In genomic region chr7:4234498-4234855, GRCh38 we compare ENCODE assay signal across 23 cellular contexts.
DNase-seq lines count a peak whose midpoint lies in the region; ATAC-seq and TF ChIP-seq lines count a peak whose summit lies in the region.
"Had no signal": no experiment of that assay in that cellular context is flagged by ENCODE, and none has a peak within 500 bp of the region (broad histone marks: within the 10 kb centered on the region; RNA-seq: fewer than 3 reads in every experiment).

No MANE protein-coding gene starts in this region.

- no peak overlapping the region for H2AK5ac ChIP-seq in neuronal stem cell (ENCODE audit: low read depth, low read length)

- H2BK5ac ChIP-seq in neuronal stem cell (ENCODE audit: low read length) = peak overlapping the region; percentile 42

- H3K4me3 Mint-ChIP-seq in stimulated activated naive CD8-positive, alpha-beta T cell treated with anti-CD3 and anti-CD28 coated beads, Interleukin-15, amount 100 ng/mL, for 72 hours = no peak overlapping the region
- H3K4me3 Mint-ChIP-seq: CD14-positive monocyte; CD4-positive, alpha-beta T cell; CD8-positive, alpha-beta memory T cell had no signal

- H2BK120ac ChIP-seq in neuronal stem cell (ENCODE audit: low read depth, low read length) = no peak overlapping the region

- H3K4me1 ChIP-seq in neuronal stem cell (ENCODE audit: control insufficient read depth in 2 of 2, insufficient read depth in 1 of 2, low read depth in 1 of 2, low read length in 2 of 2) (peaks cover 3 to 5% of the 10 kb centered on the region in 2 donors), sigmoid colon (peaks cover 0 to under 1% (median 0%) of the 10 kb centered on the region in 4 donors)
- H3K4me1 ChIP-seq: A549; BE2C; BLaER1 treated with 17β-estradiol and CSF1 and Interleukin-3, amounts not matched to agents 10 nM and 100 nM had no signal

- no peak overlapping the region for H2BK12ac ChIP-seq in neuronal stem cell (ENCODE audit: low read length)

- no peak overlapping the region for H3K4ac ChIP-seq in neuronal stem cell (ENCODE audit: low read length)

- no peak overlapping the region for H4K91ac ChIP-seq in neuronal stem cell (ENCODE audit: low read depth, low read length, poor library complexity)

- H3K4me1 Mint-ChIP-seq in stimulated activated naive CD8-positive, alpha-beta T cell treated with anti-CD3 and anti-CD28 coated beads, Interleukin-15, amount 100 ng/mL, for 72 hours = no peaks in the 10 kb centered on the region
- H3K4me1 Mint-ChIP-seq: CD14-positive monocyte; CD8-positive, alpha-beta memory T cell had no signal

- H3K4me3 ChIP-seq in neuronal stem cell (ENCODE audit: low read length in 2 of 2) (no peak overlapping the region), sigmoid colon (no peak overlapping the region)
- H3K4me3 ChIP-seq: A549; BLaER1 treated with 17β-estradiol and CSF1 and Interleukin-3, amounts not matched to agents 10 nM and 100 nM; GM23248 had no signal

- peaks cover 0 to under 1% of the 10 kb centered on the region in 2 donors for H3K36me3 ChIP-seq in neuronal stem cell (replicated peaks in 1 of 2; ENCODE audit: control insufficient read depth in 2 of 2, insufficient read depth in 2 of 2, low read length in 2 of 2)
- no peaks in the 10 kb centered on the region for H3K36me3 ChIP-seq in sigmoid colon
- H3K36me3 ChIP-seq: BE2C; BLaER1 treated with 17β-estradiol and CSF1 and Interleukin-3, amounts not matched to agents 10 nM and 100 nM had no signal

- H3K14ac ChIP-seq in neuronal stem cell (ENCODE audit: low read length) = no peak overlapping the region

- no peaks in the 10 kb centered on the region for H3K27me3 ChIP-seq in neuronal stem cell (ENCODE audit: control insufficient read depth in 3 of 3, insufficient read depth in 3 of 3, low read depth in 1 of 3, low read length in 3 of 3)
- H3K27me3 ChIP-seq in sigmoid colon = no peaks in the 10 kb centered on the region
- H3K27me3 ChIP-seq: BE2C; BLaER1 treated with 17β-estradiol and CSF1 and Interleukin-3, amounts not matched to agents 10 nM and 100 nM had no signal

- TF ChIP-seq EP300 in sigmoid colon (IDR thresholded peaks at IDR 0.05) = no peak

- no CpG with 5 or more reads among the region's 12 CpGs for WGBS in neuronal stem cell (ENCODE audit: extremely low coverage in 2 of 2, insufficient read length in 2 of 2, insufficient replicate concordance in 1 of 2), 2 donors
- WGBS in sigmoid colon, 2 donors = 91 to 93% methylated on average over 12 of the region's 12 CpGs

- no peak overlapping the region for H3K27ac ChIP-seq in neuronal stem cell (replicated peaks; ENCODE audit: low read length)
- H3K27ac ChIP-seq in sigmoid colon = no peak overlapping the region
- H3K27ac ChIP-seq: A549; BLaER1 treated with 17β-estradiol and CSF1 and Interleukin-3, amounts not matched to agents 10 nM and 100 nM; GM23248 had no signal

- no peak overlapping the region for H3K18ac ChIP-seq in neuronal stem cell (ENCODE audit: low read length)

- H3K9ac ChIP-seq in neuronal stem cell (ENCODE audit: low read depth, low read length, poor library complexity) = no peak overlapping the region
- H3K9ac ChIP-seq: BLaER1 treated with 17β-estradiol and CSF1 and Interleukin-3, amounts not matched to agents 10 nM and 100 nM; GM23248 had no signal

- H3K79me1 ChIP-seq in neuronal stem cell (ENCODE audit: low read depth, low read length) = no peaks in the 10 kb centered on the region

- H3K27ac Mint-ChIP-seq in stimulated activated naive CD8-positive, alpha-beta T cell treated with anti-CD3 and anti-CD28 coated beads, Interleukin-15, amount 100 ng/mL, for 72 hours = peak overlapping the region in 1 of 2 donors; percentile 7
- H3K27ac Mint-ChIP-seq: CD4-positive, alpha-beta T cell; CD8-positive, alpha-beta memory T cell had no signal

- H3K9me3 ChIP-seq in neuronal stem cell (replicated peaks in 1 of 2; ENCODE audit: control insufficient read depth in 2 of 2, insufficient read depth in 1 of 2, low read depth in 1 of 2, low read length in 2 of 2) (no peaks in the 10 kb centered on the region), sigmoid colon (no peaks in the 10 kb centered on the region)
- H3K9me3 ChIP-seq: A549; BE2C; BLaER1 treated with 17β-estradiol and CSF1 and Interleukin-3, amounts not matched to agents 10 nM and 100 nM had no signal

- intact Hi-C loops in sigmoid colon (cut with DNase I) = no loop called here

- no peak for TF ChIP-seq CTCF in sigmoid colon (IDR thresholded peaks at IDR 0.05)

- no peak overlapping the region for H3K23ac ChIP-seq in neuronal stem cell (ENCODE audit: low read depth, low read length, poor library complexity)

- no peak overlapping the region for H4K8ac ChIP-seq in neuronal stem cell (ENCODE audit: low read depth, low read length)

- TF ChIP-seq POLR2A in sigmoid colon (IDR thresholded peaks at IDR 0.05) = no peak

- no peaks in the 10 kb centered on the region for H3K9me3 Mint-ChIP-seq in stimulated activated naive CD8-positive, alpha-beta T cell treated with anti-CD3 and anti-CD28 coated beads, Interleukin-15, amount 100 ng/mL, for 72 hours
- H3K9me3 Mint-ChIP-seq: CD4-positive, alpha-beta T cell; CD8-positive, alpha-beta memory T cell had no signal

- peak; percentile 21 for ATAC-seq in stimulated activated naive CD8-positive, alpha-beta T cell treated with anti-CD3 and anti-CD28 coated beads, Interleukin-15, amount 100 ng/mL, for 72 hours
- no peak for ATAC-seq in stimulated activated naive CD8-positive, alpha-beta T cell treated with anti-CD3 and anti-CD28 coated beads, Interleukin-15, Interleukin-2, amounts not matched to agents 100 U/mL and 50 U/mL, for 24 hours
- ATAC-seq in GM19397 (IDR thresholded peaks at IDR 0.05; ENCODE audit: unreplicated experiment) = no peak
- ATAC-seq: A549, HCT116 had no signal

- DNase-seq in stimulated activated naive CD8-positive, alpha-beta T cell treated with anti-CD3 and anti-CD28 coated beads, Interleukin-15, amount 100 ng/mL, for 72 hours = no peak
- DNase-seq in stimulated activated naive CD8-positive, alpha-beta T cell treated with anti-CD3 and anti-CD28 coated beads, Interleukin-15, Interleukin-2, amounts not matched to agents 100 U/mL and 50 U/mL, for 24 hours = no peak
- DNase-seq in neuronal stem cell (ENCODE audit: low spot score) = no peak
- peak; percentile 51 for DNase-seq in sigmoid colon
- DNase-seq in UCSD-AML1 (lab: John Stamatoyannopoulos, UW; ENCODE audit: unreplicated experiment) = no peak
- no peak for DNase-seq in activated CD4-positive, alpha-beta T cell treated with anti-CD3 and anti-CD28 coated beads, Interleukin-2, amount 50 U/mL, for 4 hours
- DNase-seq: 8988T; ACHN; AML-193; BE2C; CD4-positive, alpha-beta T cell; CD8-positive, alpha-beta memory T cell; DMS 273 treated with DMSO at 0.1 percent for 48 hours; DMS79; EL; GDM1; GM23248; H7 had no signal

- H2BK15ac ChIP-seq in neuronal stem cell (ENCODE audit: low read length) = no peak overlapping the region

- no peaks in the 10 kb centered on the region for H3K27me3 Mint-ChIP-seq in stimulated activated naive CD8-positive, alpha-beta T cell treated with anti-CD3 and anti-CD28 coated beads, Interleukin-15, amount 100 ng/mL, for 72 hours
- H3K27me3 Mint-ChIP-seq: CD4-positive, alpha-beta T cell; CD8-positive, alpha-beta memory T cell had no signal

- no peak overlapping the region for H2AFZ ChIP-seq in neuronal stem cell (ENCODE audit: low read length)
- H2AFZ ChIP-seq: GM23248 had no signal

- H3K4me2 ChIP-seq in neuronal stem cell (ENCODE audit: insufficient read depth, low read length, poor library complexity, severe bottlenecking) = no peak overlapping the region
- H3K4me2 ChIP-seq: A549; BLaER1 treated with 17β-estradiol and CSF1 and Interleukin-3, amounts not matched to agents 10 nM and 100 nM had no signal
